In genomic region chr12:3308063-3308462, GRCh38 we compare ENCODE assay signal across 17 cellular contexts.
DNase-seq lines count a peak whose midpoint lies in the region; ATAC-seq, FAIRE-seq and TF ChIP-seq lines count a peak whose summit lies in the region.
"Had no signal": no experiment of that assay in that cellular context is flagged by ENCODE, and none has a peak within 500 bp of the region (broad histone marks: within the 10 kb centered on the region; RNA-seq: fewer than 3 reads in every experiment).

No MANE protein-coding gene starts in this region.

- H2AK5ac ChIP-seq in IMR-90 (ENCODE audit: low read depth, low read length) (no peak overlapping the region), neuronal stem cell (ENCODE audit: low read depth, low read length) (no peak overlapping the region)

- no peak overlapping the region for H3K27ac ChIP-seq in IMR-90 (ENCODE audit: insufficient read depth, low read length)
- H3K27ac ChIP-seq in K562 (ENCODE audit: extremely low read depth, low read depth, low read length): no peak overlapping the region
- no peak overlapping the region for H3K27ac ChIP-seq in neuronal stem cell (replicated peaks; ENCODE audit: low read length)
- H3K27ac ChIP-seq: C4-2B had no signal

- CTCF ChIA-PET in IMR-90 (lab: Yijun Ruan, JAX) (no interaction called here), K562 (lab: Yijun Ruan, JAX; ENCODE audit: low intra/inter-chr PET ratio) (no interaction called here)
- CTCF ChIA-PET in activated naive CD4-positive, alpha-beta T cell treated with anti-CD3 and anti-CD28 coated beads for 36 hours (lab: Charles Lee): interaction anchor here (0.5 kb wide), 1 partner anchor 328 kb away, joined by 3 read pairs; no protein-coding TSS in a partner anchor

- H3K9me3 Mint-ChIP-seq in activated naive CD4-positive, alpha-beta T cell treated with anti-CD3 and anti-CD28 coated beads for 36 hours: no peaks in the 10 kb centered on the region
- H3K9me3 Mint-ChIP-seq: CD4-positive, alpha-beta T cell; H9 had no signal

- TF ChIP-seq CTCF in IMR-90 (conservative IDR thresholded peaks at IDR 0.05; ENCODE audit: low read depth, low read length) (no peak), K562 (IDR thresholded peaks at IDR 0.05 in 2 of 3, conservative IDR thresholded peaks at IDR 0.05 in 1 of 3; ENCODE audit: insufficient read depth in 2 of 3, low read depth in 1 of 3, low read length in 3 of 3) (no peak)

- no peak overlapping the region for H2BK12ac ChIP-seq in neuronal stem cell (ENCODE audit: low read length)

- POLR2A ChIA-PET in IMR-90 (lab: Charles Lee; ENCODE audit: unreplicated experiment): no interaction called here
- POLR2A ChIA-PET in K562 (lab: Yijun Ruan, JAX): no interaction called here

- DNase-seq in IMR-90: no peak
- DNase-seq in NCI-H69 (lab: John Stamatoyannopoulos, UW): peak; percentile 48
- DNase-seq in K562 (ENCODE audit: extremely low read depth in 1 of 4, low spot score in 3 of 4): no peak
- no peak for DNase-seq in neuronal stem cell (ENCODE audit: low spot score)
- DNase-seq in left colon: no peak
- no peak for DNase-seq in SHP77 (lab: John Stamatoyannopoulos, UW)
- no peak for DNase-seq in activated naive CD4-positive, alpha-beta T cell treated with anti-CD3 and anti-CD28 coated beads for 36 hours
- DNase-seq: ACHN; Caco-2; CD4-positive, alpha-beta T cell; GOT3; H9 had no signal

- 81% methylated on average over 6 of the region's 8 CpGs; no CpG with 5 or more reads in 1 of the 2 experiments for WGBS in IMR-90 (ENCODE audit: extremely low coverage in 2 of 2, insufficient read length in 1 of 2), 2 experiments
- WGBS in K562 (ENCODE audit: insufficient coverage, low coverage, missing lambda C conversion rate): 1% methylated on average over 8 of the region's 8 CpGs
- WGBS in neuronal stem cell (ENCODE audit: extremely low coverage in 2 of 2, insufficient read length in 2 of 2, insufficient replicate concordance in 1 of 2), 2 donors: no CpG with 5 or more reads among the region's 8 CpGs

- H3K4me2 ChIP-seq in IMR-90 (ENCODE audit: low read depth, low read length): no peak overlapping the region
- no peak overlapping the region for H3K4me2 ChIP-seq in K562 (ENCODE audit: insufficient read depth, low read length)
- H3K4me2 ChIP-seq in neuronal stem cell (ENCODE audit: insufficient read depth, low read length, poor library complexity, severe bottlenecking): no peak overlapping the region

- no peak overlapping the region for H3K4me3 Mint-ChIP-seq in activated naive CD4-positive, alpha-beta T cell treated with anti-CD3 and anti-CD28 coated beads for 36 hours
- H3K4me3 Mint-ChIP-seq: CD4-positive, alpha-beta T cell; H9 had no signal

- H3K4me1 Mint-ChIP-seq in activated naive CD4-positive, alpha-beta T cell treated with anti-CD3 and anti-CD28 coated beads for 36 hours (ENCODE audit: low read depth): no peaks in the 10 kb centered on the region

- FAIRE-seq in K562 (lab: Jason Lieb, UNC): no peak
- FAIRE-seq: D721Med, G401.6, GM12891 had no signal

- H2AK9ac ChIP-seq in IMR-90 (replicated peaks; ENCODE audit: low read depth, low read length, poor library complexity): no peak overlapping the region

- H3K18ac ChIP-seq in IMR-90 (ENCODE audit: low read depth, low read length) (no peak overlapping the region), neuronal stem cell (ENCODE audit: low read length) (no peak overlapping the region)

- peaks cover 4% of the 10 kb centered on the region; the same call in 1 of the 2 replicates for H3K4me1 ChIP-seq in IMR-90 (ENCODE audit: control insufficient read depth, insufficient read depth, low read length)
- H3K4me1 ChIP-seq in K562 (replicated peaks in 1 of 2; ENCODE audit: control insufficient read depth in 2 of 2, insufficient read depth in 2 of 2, low read length in 2 of 2): no peaks in the 10 kb centered on the region
- H3K4me1 ChIP-seq in neuronal stem cell (ENCODE audit: control insufficient read depth in 2 of 2, insufficient read depth in 1 of 2, low read depth in 1 of 2, low read length in 2 of 2): peaks cover 2 to 12% of the 10 kb centered on the region in 2 donors
- H3K4me1 ChIP-seq: Caco-2 had no signal

- H3K4me3 ChIP-seq in IMR-90 (ENCODE audit: insufficient read depth, low read depth, low read length) (no peak overlapping the region), K562 (no peak overlapping the region), neuronal stem cell (ENCODE audit: low read length in 2 of 2) (no peak overlapping the region)

- H3K27me3 ChIP-seq in IMR-90 (ENCODE audit: control insufficient read depth, insufficient read depth, low read length): peaks cover 32% of the 10 kb centered on the region
- H3K27me3 ChIP-seq in K562 (ENCODE audit: control insufficient read depth in 2 of 2, insufficient read depth in 2 of 2, low read length in 2 of 2): peaks cover 0 to 39% of the 10 kb centered on the region in 2 experiments; a peak in 2 of 5 replicates
- H3K27me3 ChIP-seq in neuronal stem cell (ENCODE audit: control insufficient read depth in 3 of 3, insufficient read depth in 3 of 3, low read depth in 1 of 3, low read length in 3 of 3): peaks cover 0 to 41% (median 0%) of the 10 kb centered on the region in 3 experiments

- dilution Hi-C loops in IMR-90 (cut with HindIII; ENCODE audit: low sequenced_read_pairs, unreplicated experiment): no loop called here

- H3K9ac ChIP-seq in IMR-90 (ENCODE audit: low read depth, low read length) (no peak overlapping the region), K562 (ENCODE audit: insufficient read depth in 1 of 2, low read depth in 2 of 2, low read length in 2 of 2) (no peak overlapping the region), neuronal stem cell (ENCODE audit: low read depth, low read length, poor library complexity) (peak overlapping the region; percentile 24)

- no peaks in the 10 kb centered on the region for H3K79me2 ChIP-seq in K562 (ENCODE audit: control insufficient read depth, insufficient read depth, low read length)

- in situ Hi-C loops in IMR-90 (cut with MboI; ENCODE audit: low sequenced_read_pairs): no loop called here
- in situ Hi-C loops in K562 (cut with MboI): no loop called here

- no peak overlapping the region for H4K91ac ChIP-seq in IMR-90 (ENCODE audit: insufficient read depth, low read depth, low read length)
- no peak overlapping the region for H4K91ac ChIP-seq in neuronal stem cell (ENCODE audit: low read depth, low read length, poor library complexity)

- no peaks in the 10 kb centered on the region for H4K20me1 ChIP-seq in IMR-90 (ENCODE audit: insufficient read depth, low read length)
- H4K20me1 ChIP-seq in K562 (replicated peaks; ENCODE audit: control insufficient read depth, insufficient read depth, low read length): no peaks in the 10 kb centered on the region

- no peaks in the 10 kb centered on the region for H3K36me3 ChIP-seq in IMR-90 (ENCODE audit: control insufficient read depth, insufficient read depth, low read length)
- no peaks in the 10 kb centered on the region for H3K36me3 ChIP-seq in K562 (ENCODE audit: control insufficient read depth, insufficient read depth, low read length)
- no peaks in the 10 kb centered on the region for H3K36me3 ChIP-seq in neuronal stem cell (replicated peaks in 1 of 2; ENCODE audit: control insufficient read depth in 2 of 2, insufficient read depth in 2 of 2, low read length in 2 of 2)

- H3K27ac Mint-ChIP-seq in activated naive CD4-positive, alpha-beta T cell treated with anti-CD3 and anti-CD28 coated beads for 36 hours: no peak overlapping the region
- H3K27ac Mint-ChIP-seq: CD4-positive, alpha-beta T cell; H9 had no signal

- BruUV-seq in IMR-90 (replicated peaks; lab: Mats Ljungman, UMichigan) (no TSS peak), K562 (replicated peaks; lab: Mats Ljungman, UMichigan) (no TSS peak)

- no peak overlapping the region for H4K5ac ChIP-seq in IMR-90 (ENCODE audit: low read depth, low read length)

- no peak overlapping the region for H2BK15ac ChIP-seq in IMR-90 (ENCODE audit: low read depth, low read length)
- H2BK15ac ChIP-seq in neuronal stem cell (ENCODE audit: low read length): no peak overlapping the region

- H3K56ac ChIP-seq in IMR-90 (ENCODE audit: extremely low read depth, insufficient read depth, low read length): no peak overlapping the region

- no peak overlapping the region for H2BK20ac ChIP-seq in IMR-90 (ENCODE audit: low read depth, low read length)

- H3K14ac ChIP-seq in IMR-90 (replicated peaks; ENCODE audit: low read depth, low read length) (no peak overlapping the region), neuronal stem cell (ENCODE audit: low read length) (no peak overlapping the region)

- no peaks in the 10 kb centered on the region for H3K9me3 ChIP-seq in IMR-90 (ENCODE audit: control insufficient read depth, insufficient read depth, low read length)
- H3K9me3 ChIP-seq in K562 (replicated peaks; ENCODE audit: control insufficient read depth, insufficient read depth, low read depth, low read length): no peaks in the 10 kb centered on the region
- no peaks in the 10 kb centered on the region for H3K9me3 ChIP-seq in neuronal stem cell (replicated peaks in 1 of 2; ENCODE audit: control insufficient read depth in 2 of 2, insufficient read depth in 1 of 2, low read depth in 1 of 2, low read length in 2 of 2)
- H3K9me3 ChIP-seq: Caco-2 had no signal

- no peak overlapping the region for H2BK120ac ChIP-seq in IMR-90 (ENCODE audit: low read depth, low read length)
- H2BK120ac ChIP-seq in neuronal stem cell (ENCODE audit: low read depth, low read length): no peak overlapping the region

- TF ChIP-seq EP300 in K562 (IDR thresholded peaks at IDR 0.05; ENCODE audit: low read length): no peak

- intact Hi-C loops in IMR-90 (cut with micrococcal nuclease) (loop anchor here (10.0 kb wide), 2 partner anchors 177 to 567 kb away; partner anchors contain the start of gene PARP11), K562 (cut with micrococcal nuclease) (no loop called here), left colon (cut with DNase I, micrococcal nuclease) (loop anchor here in 1 of 2 donors (10.0 kb wide), 2 partner anchors 467 to 497 kb away; no protein-coding TSS in a partner anchor)
- intact Hi-C loops in activated naive CD4-positive, alpha-beta T cell treated with anti-CD3 and anti-CD28 coated beads for 36 hours (cut with micrococcal nuclease): no loop called here

- H3K23ac ChIP-seq in IMR-90 (ENCODE audit: low read depth, low read length) (no peak overlapping the region), neuronal stem cell (ENCODE audit: low read depth, low read length, poor library complexity) (no peak overlapping the region)

- H4K8ac ChIP-seq in IMR-90 (ENCODE audit: low read depth in 2 of 2, low read length in 2 of 2) (no peak overlapping the region), neuronal stem cell (ENCODE audit: low read depth, low read length) (no peak overlapping the region)

- H3K36me3 Mint-ChIP-seq in activated naive CD4-positive, alpha-beta T cell treated with anti-CD3 and anti-CD28 coated beads for 36 hours (ENCODE audit: low read depth): no peaks in the 10 kb centered on the region

- TF ChIP-seq RAD21 in IMR-90 (IDR thresholded peaks at IDR 0.05; ENCODE audit: low read length): no peak
- TF ChIP-seq RAD21 in K562 (CRISPR knock-in tag; conservative IDR thresholded peaks at IDR 0.05 in 1 of 2, IDR thresholded peaks at IDR 0.05 in 1 of 2): no peak

- no peak overlapping the region for H3K4ac ChIP-seq in IMR-90 (ENCODE audit: low read depth, low read length)
- H3K4ac ChIP-seq in neuronal stem cell (ENCODE audit: low read length): no peak overlapping the region

- H3K79me1 ChIP-seq in IMR-90 (ENCODE audit: low read depth in 1 of 2, low read length in 2 of 2) (no peaks in the 10 kb centered on the region), neuronal stem cell (ENCODE audit: low read depth, low read length) (no peaks in the 10 kb centered on the region)

- peaks cover 11% of the 10 kb centered on the region for H3K9me1 ChIP-seq in IMR-90 (ENCODE audit: insufficient read depth, low read length)
- no peaks in the 10 kb centered on the region for H3K9me1 ChIP-seq in K562 (ENCODE audit: control insufficient read depth, insufficient read depth, low read length)

- H2BK5ac ChIP-seq in IMR-90 (ENCODE audit: low read depth, low read length, poor library complexity, severe bottlenecking): no peak overlapping the region
- H2BK5ac ChIP-seq in neuronal stem cell (ENCODE audit: low read length): no peak overlapping the region

- peak overlapping the region; percentile 58 for H2AFZ ChIP-seq in IMR-90 (replicated peaks; ENCODE audit: low read length, poor library complexity)
- no peak overlapping the region for H2AFZ ChIP-seq in K562 (ENCODE audit: low read depth, low read length)
- no peak overlapping the region for H2AFZ ChIP-seq in neuronal stem cell (ENCODE audit: low read length)

- ATAC-seq in IMR-90 (ENCODE audit: low read depth) (no peak), K562 (no peak), HG02870 (IDR thresholded peaks at IDR 0.05; ENCODE audit: unreplicated experiment) (no peak), left colon (no peak)

- peaks cover 5% of the 10 kb centered on the region for H3K27me3 Mint-ChIP-seq in activated naive CD4-positive, alpha-beta T cell treated with anti-CD3 and anti-CD28 coated beads for 36 hours (ENCODE audit: low read depth)
- H3K27me3 Mint-ChIP-seq: CD4-positive, alpha-beta T cell had no signal

- TF ChIP-seq POLR2A in IMR-90 (IDR thresholded peaks at IDR 0.05; ENCODE audit: low read depth, low read length) (no peak), K562 (conservative IDR thresholded peaks at IDR 0.05) (no peak)
